22 cellular contexts compared by ENCODE assay signal in genomic region chr10:97046426-97047072, GRCh38.
"Had no signal": no experiment of that assay in that cellular context is flagged by ENCODE, and none has a peak within 500 bp of the region (broad histone marks: within the 10 kb centered on the region; RNA-seq: fewer than 3 reads in every experiment).

No MANE protein-coding gene starts in this region.

- H3K27ac ChIP-seq: brain microvascular endothelial cell, cardiac muscle cell, SJSA1 had no signal

- H3K4me3 ChIP-seq: cardiac muscle cell, K562, SJSA1 had no signal

- H3K4me3 Mint-ChIP-seq: activated B cell treated with CpG ODN at 0.5 μM for 24 hours; activated CD4-positive, alpha-beta memory T cell treated with anti-CD3 and anti-CD28 coated beads for 36 hours; activated CD4-positive, alpha-beta T cell treated with anti-CD3 and anti-CD28 coated beads, Interleukin-2, amount 10 ng/mL, durations not matched to agents 7 days and 5 days; activated T-cell treated with anti-CD3 and anti-CD28 coated beads, Interleukin-2, amount 50 U/mL, for 4 hours had no signal

- DNase-seq: activated B cell treated with CpG ODN at 0.5 μM for 24 hours; activated CD4-positive, alpha-beta memory T cell treated with anti-CD3 and anti-CD28 coated beads for 36 hours; activated CD4-positive, alpha-beta T cell treated with anti-CD3 and anti-CD28 coated beads, Interleukin-2, amount 10 ng/mL, durations not matched to agents 7 days and 5 days; activated CD8-positive, alpha-beta memory T cell treated with anti-CD3 and anti-CD28 coated beads for 24 hours; activated effector memory CD4-positive, alpha-beta T cell treated with anti-CD3 and anti-CD28 coated beads, Interleukin-2, amount 50 U/mL, for 16 hours; activated naive CD4-positive, alpha-beta T cell treated with Interleukin-2 at 50 U/mL for 16 hours; activated T-cell treated with anti-CD3 and anti-CD28 coated beads, Interleukin-2, amount 50 U/mL, for 4 hours; amygdala; brain microvascular endothelial cell; Karpas-422; NCI-H1417 treated with DMSO at 0.1 percent for 48 hours; NCI-H1694; NCI-H2081; NCI-H524; SHP77; T-helper 2 cell; T1000 had no signal

- H3K9me3 Mint-ChIP-seq: activated CD4-positive, alpha-beta memory T cell treated with anti-CD3 and anti-CD28 coated beads for 36 hours; activated CD4-positive, alpha-beta T cell treated with anti-CD3 and anti-CD28 coated beads, Interleukin-2, amount 10 ng/mL, durations not matched to agents 7 days and 5 days; activated naive CD4-positive, alpha-beta T cell treated with anti-CD3 and anti-CD28 coated beads, Interleukin-2, amount 50 U/mL, for 72 hours; activated T-cell treated with anti-CD3 and anti-CD28 coated beads, Interleukin-2, amount 50 U/mL, for 4 hours had no signal

- ATAC-seq: activated naive CD4-positive, alpha-beta T cell treated with anti-CD3 and anti-CD28 coated beads, Interleukin-2, amount 50 U/mL, for 72 hours; activated T-cell treated with anti-CD3 and anti-CD28 coated beads, Interleukin-2, amount 50 U/mL, for 4 hours; K562; SK-N-SH treated with all-trans-retinoic acid at 6 μM for 48 hours had no signal

- H3K27me3 Mint-ChIP-seq: activated CD4-positive, alpha-beta T cell treated with anti-CD3 and anti-CD28 coated beads, Interleukin-2, amount 10 ng/mL, durations not matched to agents 7 days and 5 days had no signal

- H3K36me3 ChIP-seq: brain microvascular endothelial cell, cardiac muscle cell, SJSA1 had no signal

- H3K4me1 Mint-ChIP-seq: activated CD4-positive, alpha-beta T cell treated with anti-CD3 and anti-CD28 coated beads, Interleukin-2, amount 10 ng/mL, durations not matched to agents 7 days and 5 days had no signal

- H3K27me3 ChIP-seq: brain microvascular endothelial cell, cardiac muscle cell had no signal

- H3K36me3 Mint-ChIP-seq: activated CD4-positive, alpha-beta memory T cell treated with anti-CD3 and anti-CD28 coated beads for 36 hours; activated naive CD4-positive, alpha-beta T cell treated with anti-CD3 and anti-CD28 coated beads, Interleukin-2, amount 50 U/mL, for 72 hours had no signal

- H3K27ac Mint-ChIP-seq: activated B cell treated with CpG ODN at 0.5 μM for 24 hours; activated CD4-positive, alpha-beta memory T cell treated with anti-CD3 and anti-CD28 coated beads for 36 hours; activated CD4-positive, alpha-beta T cell treated with anti-CD3 and anti-CD28 coated beads, Interleukin-2, amount 10 ng/mL, durations not matched to agents 7 days and 5 days; activated naive CD4-positive, alpha-beta T cell treated with anti-CD3 and anti-CD28 coated beads, Interleukin-2, amount 50 U/mL, for 72 hours had no signal

- H3K4me1 ChIP-seq: SJSA1 had no signal
